8 cellular contexts compared by ENCODE assay signal in the genomic region with DNA sequence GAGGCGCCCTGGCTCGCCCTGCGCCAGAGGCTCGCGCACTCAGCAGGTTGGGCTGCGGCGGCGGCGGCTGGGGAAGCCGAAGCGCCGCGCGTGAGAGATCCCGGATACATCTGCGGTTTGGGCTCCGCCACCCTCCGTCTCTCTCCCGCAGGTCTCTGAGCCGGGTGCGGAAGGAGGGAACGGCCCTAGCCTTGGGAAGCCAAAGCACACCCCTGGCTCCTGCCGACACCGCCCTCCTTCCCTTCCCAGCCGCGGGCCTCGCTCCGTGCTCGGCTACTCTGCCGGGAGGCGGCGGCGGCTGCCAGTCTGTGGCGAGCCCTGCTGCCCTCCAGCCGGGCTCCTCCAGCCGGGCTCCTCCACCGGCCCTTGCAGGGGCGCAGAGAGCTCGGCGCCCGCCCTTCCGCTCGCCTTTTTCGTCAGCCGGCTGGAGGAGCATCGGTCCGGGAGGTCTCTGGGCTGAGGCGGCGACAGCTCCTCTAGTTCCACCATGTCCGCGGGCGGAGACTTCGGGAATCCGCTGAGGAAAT. TPM values are rescaled to one million over a fixed set of nuclear protein-coding genes. Genes with fewer than 3 reads are reported as not detected.
DNase-seq lines count a peak whose midpoint lies in the region; ATAC-seq, FAIRE-seq and TF ChIP-seq lines count a peak whose summit lies in the region.
"Not testable (repeated sequence)": the region's sequence is repeated elsewhere in the genome, so short reads cannot be mapped to it uniquely, and the experiment has no call there.

A gene (plus strand): TSS at position 38 of the 527 bp plus-strand sequence. CDS start 450 bp downstream, at position 488.

- not testable (repeated sequence) for TF ChIP-seq POLR2A in upper lobe of left lung (IDR thresholded peaks at IDR 0.05)

- not testable (repeated sequence) for FAIRE-seq in pancreas (lab: Jason Lieb, UNC)

- intact Hi-C loops in pancreas (cut with DNase I) = not testable (repeated sequence)

- H3K36me3 ChIP-seq in HUES64 (ENCODE audit: insufficient read depth, low read length); SK-N-SH (replicated peaks in 1 of 2; ENCODE audit: control insufficient read depth in 1 of 2, insufficient read depth in 2 of 2, low read length in 1 of 2); adipocyte (ENCODE audit: control insufficient read depth, insufficient read depth, low read length, severe bottlenecking); kidney epithelial cell (ENCODE audit: control insufficient read depth, insufficient read depth, low read length); pancreas; upper lobe of left lung: not testable (repeated sequence)

- ATAC-seq in pancreas (peak; percentile 77 to 93 (median 90)), upper lobe of left lung (ENCODE audit: low FRiP score in 2 of 2) (peak; percentile 40 to 77)

- not testable (repeated sequence) for H3F3A ChIP-seq in SK-N-SH (replicated peaks; ENCODE audit: insufficient read depth)

- H3K4me3 ChIP-seq in HUES64 (ENCODE audit: low read length) (peak within 1 kb of the TSS; percentile 55), SK-N-SH (ENCODE audit: low read depth in 2 of 2, low read length in 1 of 2) (peak within 1 kb of the TSS in 1 of 2 experiments; percentile 46; a peak in 2 of 4 replicates), adipocyte (ENCODE audit: low read length) (peak within 1 kb of the TSS; percentile 74), fibroblast of pulmonary artery (replicated peaks; ENCODE audit: low read depth, low read length) (peak within 1 kb of the TSS; percentile 17), kidney epithelial cell (ENCODE audit: low read depth, low read length) (peak within 1 kb of the TSS; percentile 31), pancreas (peak within 1 kb of the TSS in 2 of 4 donors; percentile 34 to 52), upper lobe of left lung (peak within 1 kb of the TSS in 3 of 4 donors; percentile 28 to 39 (median 36))

- not testable (repeated sequence) for H3K4me1 ChIP-seq in HUES64 (ENCODE audit: insufficient read depth, low read length); SK-N-SH (ENCODE audit: control insufficient read depth in 1 of 2, insufficient read depth in 2 of 2, low read depth in 1 of 2, low read length in 1 of 2); adipocyte (ENCODE audit: control insufficient read depth, insufficient read depth, low read length); pancreas; upper lobe of left lung

- CTCF ChIA-PET in SK-N-SH (lab: Yijun Ruan, JAX) = not testable (repeated sequence)

- H4K20me1 ChIP-seq in SK-N-SH (ENCODE audit: insufficient read depth) = not testable (repeated sequence)

- POLR2A ChIA-PET in SK-N-SH (lab: Yijun Ruan, JAX) = not testable (repeated sequence)

- not testable (repeated sequence) for TF ChIP-seq CTCF in SK-N-SH (IDR thresholded peaks at IDR 0.05); fibroblast of pulmonary artery (IDR thresholded peaks at IDR 0.05; ENCODE audit: low read length, missing control alignments); kidney epithelial cell (IDR thresholded peaks at IDR 0.05; ENCODE audit: insufficient read depth, low read length, poor library complexity, severe bottlenecking); pancreas (IDR thresholded peaks at IDR 0.05); upper lobe of left lung (IDR thresholded peaks at IDR 0.05)

- not testable (repeated sequence) for H3K27ac ChIP-seq in HUES64 (ENCODE audit: low read depth, low read length); pancreas
- peak within 1 kb of the TSS in 1 of 2 experiments; percentile 77; a peak in 2 of 4 replicates for H3K27ac ChIP-seq in SK-N-SH (ENCODE audit: low read depth in 2 of 2, low read length in 1 of 2)
- peak within 1 kb of the TSS in 1 of 4 donors; percentile 39 for H3K27ac ChIP-seq in upper lobe of left lung

- not testable (repeated sequence) for H3K9me3 ChIP-seq in HUES64 (ENCODE audit: insufficient read depth, low read depth, low read length); SK-N-SH; adipocyte (ENCODE audit: control insufficient read depth, low read length); pancreas; upper lobe of left lung

- not testable (repeated sequence) for H3K79me2 ChIP-seq in SK-N-SH (ENCODE audit: insufficient read depth)

- DNase-seq in DMS153 treated with DMSO at 0.1 percent for 48 hours (lab: John Stamatoyannopoulos, UW; ENCODE audit: unreplicated experiment) (peak; percentile 12), SK-N-SH (peak; percentile 67), adipocyte (ENCODE audit: low read depth) (peak; percentile 24), fibroblast of pulmonary artery (ENCODE audit: low read depth) (peak; percentile 1), pancreas (peak; percentile 8 to 78 (median 32)), upper lobe of left lung (peak in 1 of 2 donors; percentile 85)
- DNase-seq in kidney epithelial cell (ENCODE audit: low read depth) = not testable (repeated sequence)

- peak within 1 kb of the TSS; percentile 71 for H3K4me2 ChIP-seq in SK-N-SH

- H3K27me3 ChIP-seq in HUES64 (ENCODE audit: insufficient read depth, low read length) (peaks cover 38% of the 10 kb centered on the region), pancreas (peaks cover 0 to 23% (median 4%) of the 10 kb centered on the region in 4 donors)
- H3K27me3 ChIP-seq in SK-N-SH (ENCODE audit: insufficient read depth); adipocyte (replicated peaks; ENCODE audit: control insufficient read depth, insufficient read depth, low read length); kidney epithelial cell (ENCODE audit: control insufficient read depth, insufficient read depth, low read length); upper lobe of left lung: not testable (repeated sequence)

- 1% methylated on average over 48 of the region's 54 CpGs for WGBS in HUES64
- 4% methylated on average over 42 of the region's 54 CpGs for WGBS in SK-N-SH (ENCODE audit: low lambda C conversion rate)
- WGBS in pancreas, 2 donors = 2 to 3% methylated on average over 40 to 54 of the region's 54 CpGs
- 3 to 7% methylated on average over 20 to 37 of the region's 54 CpGs for WGBS in upper lobe of left lung, 2 donors

- not testable (repeated sequence) for H3K9me2 ChIP-seq in SK-N-SH

- not testable (repeated sequence) for TF ChIP-seq RAD21 in SK-N-SH (IDR thresholded peaks at IDR 0.05; ENCODE audit: low read length)

- not testable (repeated sequence) for TF ChIP-seq EP300 in SK-N-SH (IDR thresholded peaks at IDR 0.05; ENCODE audit: borderline replicate concordance in 1 of 2, low read depth in 1 of 2, low read length in 1 of 2); upper lobe of left lung (IDR thresholded peaks at IDR 0.05)

- not testable (repeated sequence) for H2AFZ ChIP-seq in SK-N-SH (ENCODE audit: low read depth)

- H3K9ac ChIP-seq in HUES64 (ENCODE audit: low read depth, low read length); SK-N-SH; adipocyte (ENCODE audit: low read length): not testable (repeated sequence)

TF ChIP-seq in SK-N-SH, 30 proteins besides CTCF, POLR2A, EP300 and RAD21:
- TF ChIP-seq NRF1 (IDR thresholded peaks at IDR 0.05; ENCODE audit: low read depth, low read length) = 0 out of 2 replicates have a peak, but pooled peaks have one; percentile 9
TF ChIP-seq in SK-N-SH: peak in this region for 1; not testable (repeated sequence) for 29.

RNA-seq across cellular contexts. Expression of the gene that starts here (rescaled TPM):
- polyA plus RNA-seq in HUES64 (2013, experiment 1 of 2) = not detected
- 0.13 TPM for polyA plus RNA-seq in HUES64 (2013, experiment 2 of 2)
- polyA plus RNA-seq in SK-N-SH (2012; rRNA removed) = 0.02 and 0.05 TPM in 2 replicates
- 0.08 and 0.09 TPM in 2 replicates for polyA plus RNA-seq in SK-N-SH (2012; cell fraction: cytosol; rRNA removed)
- 0.02 and 0.06 TPM in 2 replicates for polyA plus RNA-seq in SK-N-SH (2012; cell fraction: nucleus; rRNA removed)
- total RNA-seq in kidney epithelial cell = 0.04 and 0.34 TPM in 2 replicates
- total RNA-seq in pancreas = under 1 TPM in 1 of 6 donors, not detected in 5; 0.09 TPM
- polyA plus RNA-seq in pancreas = under 1 TPM in 1 of 2 donors, not detected in 1; 0.12 TPM
- total RNA-seq in upper lobe of left lung = not detected

Comparison
In these comparisons a context has a peak if more than half of its experiments do, and no peak if none do; other contexts are left out.
1. Peak in DNase-seq and H3K4me2 ChIP-seq in SK-N-SH; RNA of the gene not detected or under 1 TPM.
2. Peak in DNase-seq and ATAC-seq in pancreas; RNA of the gene not detected or under 1 TPM.
3. Peak in ATAC-seq and H3K4me3 ChIP-seq in upper lobe of left lung; RNA of the gene not detected or under 1 TPM.